Comparison of ENCODE assay signal across 1 cellular context in the genomic region with DNA sequence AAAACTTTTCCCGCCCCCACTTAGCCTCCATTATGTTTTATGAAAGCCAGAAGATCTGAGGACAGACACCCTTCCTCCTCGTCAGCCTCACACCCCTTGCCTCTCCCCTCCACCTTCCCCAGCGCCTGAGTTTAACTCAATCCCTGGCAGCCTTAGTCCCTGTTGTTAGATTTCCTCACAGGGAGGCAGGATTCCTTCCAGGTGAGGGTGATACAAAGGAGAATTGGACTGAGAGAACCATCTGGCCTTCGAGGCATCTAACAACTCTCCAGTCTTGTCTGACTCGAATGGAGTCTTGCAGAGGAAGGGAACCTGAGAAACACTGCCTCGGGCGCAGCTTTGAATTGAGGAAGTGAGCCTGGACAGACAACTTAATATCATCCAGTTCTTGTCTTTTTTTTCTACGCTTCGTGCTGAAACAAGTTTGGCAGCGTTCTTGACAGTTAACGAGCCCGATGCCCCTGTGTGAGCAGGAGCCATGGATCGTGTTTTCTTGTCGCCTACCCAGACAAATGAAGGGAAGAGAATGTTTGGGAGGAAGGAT.
TF ChIP-seq lines count a peak whose summit lies in the region.

No MANE protein-coding gene starts in this region.

TF ChIP-seq in IMR-90, 13 proteins besides CTCF, POLR2A, EP300 and RAD21:
- no peak for TF ChIP-seq MAZ (IDR thresholded peaks at IDR 0.05; ENCODE audit: borderline replicate concordance, low read depth, low read length)
- TF ChIP-seq CEBPB (IDR thresholded peaks at IDR 0.05; ENCODE audit: low read depth, low read length), result no peak
- no peak for TF ChIP-seq FOS (IDR thresholded peaks at IDR 0.05; ENCODE audit: low read depth, low read length)
- no peak for TF ChIP-seq NFE2L2 (IDR thresholded peaks at IDR 0.05; ENCODE audit: low read depth, low read length)
- no peak for TF ChIP-seq MAFK (IDR thresholded peaks at IDR 0.05; ENCODE audit: low read depth, low read length)
- no peak for TF ChIP-seq CHD1 (IDR thresholded peaks at IDR 0.05; ENCODE audit: low read depth, low read length)
- TF ChIP-seq RFX5 (IDR thresholded peaks at IDR 0.05; ENCODE audit: low read depth, low read length), result no peak
